Comparison of ENCODE assay signal across 21 cellular contexts in genomic region chr2:41489638-41490037, GRCh38.
A peak's percentile ranks its signal among the peaks of the same experiment; 100 is the strongest.
DNase-seq lines count a peak whose midpoint lies in the region; ATAC-seq and TF ChIP-seq lines count a peak whose summit lies in the region.
"Had no signal": no experiment of that assay in that cellular context is flagged by ENCODE, and none has a peak within 500 bp of the region (broad histone marks: within the 10 kb centered on the region; RNA-seq: fewer than 3 reads in every experiment).

No MANE protein-coding gene starts in this region.

- peak; percentile 56 for ATAC-seq in GM18502 (IDR thresholded peaks at IDR 0.05; ENCODE audit: poor library complexity, unreplicated experiment)
- peak; percentile 32 for ATAC-seq in HG02885 (IDR thresholded peaks at IDR 0.05; ENCODE audit: poor library complexity, unreplicated experiment)
- ATAC-seq: A549 had no signal

- DNase-seq in RPMI8226 (no peak), esophagus squamous epithelium (lab: John Stamatoyannopoulos, UW) (no peak)
- DNase-seq in stimulated activated CD4-positive, alpha-beta T cell treated with anti-CD3 and anti-CD28 coated beads, Interleukin-4, amount 100 ng/mL, for 24 hours, result no peak
- DNase-seq: 8988T; ACHN; AML-193; BE2C; C1 segment of cervical spinal cord; Calu3; CD4-positive, alpha-beta memory T cell; COR-L47; DMS53; DMS79 treated with DMSO at 0.1 percent for 48 hours; GF-D8; GM23248; H7; HCEC 1CT had no signal

- H3K9me3 ChIP-seq in BLaER1 treated with 17β-estradiol and CSF1 and Interleukin-3, amounts not matched to agents 10 nM and 100 nM (replicated peaks in 1 of 11), result peaks cover 14 to 31% (median 19%) of the 10 kb centered on the region in 11 experiments
- H3K9me3 ChIP-seq in esophagus squamous epithelium, result peaks cover 0 to 15% (median 9%) of the 10 kb centered on the region in 3 donors
- H3K9me3 ChIP-seq: BE2C had no signal

- H3K4me1 ChIP-seq in BLaER1 treated with 17β-estradiol and CSF1 and Interleukin-3, amounts not matched to agents 10 nM and 100 nM, result peaks cover 16 to 39% (median 24%) of the 10 kb centered on the region in 10 experiments
- no peaks in the 10 kb centered on the region for H3K4me1 ChIP-seq in esophagus squamous epithelium
- H3K4me1 ChIP-seq: A549, BE2C had no signal

- H3K27me3 ChIP-seq in BLaER1 treated with 17β-estradiol and CSF1 and Interleukin-3, amounts not matched to agents 10 nM and 100 nM, result no peaks in the 10 kb centered on the region
- no peaks in the 10 kb centered on the region for H3K27me3 ChIP-seq in esophagus squamous epithelium
- H3K27me3 ChIP-seq: BE2C had no signal

- no peak overlapping the region for H3K27ac ChIP-seq in BLaER1 treated with 17β-estradiol and CSF1 and Interleukin-3, amounts not matched to agents 10 nM and 100 nM
- no peak overlapping the region for H3K27ac ChIP-seq in esophagus squamous epithelium
- H3K27ac ChIP-seq: A549, GM23248 had no signal

- no peak overlapping the region for H3K9ac ChIP-seq in BLaER1 treated with 17β-estradiol and CSF1 and Interleukin-3, amounts not matched to agents 10 nM and 100 nM
- H3K9ac ChIP-seq: GM23248 had no signal

- 0 out of 22 replicates have a peak, but pooled peaks cover 0 to 7% (median 0%) of the 10 kb centered on the region in 11 experiments for H3K36me3 ChIP-seq in BLaER1 treated with 17β-estradiol and CSF1 and Interleukin-3, amounts not matched to agents 10 nM and 100 nM
- no peaks in the 10 kb centered on the region for H3K36me3 ChIP-seq in esophagus squamous epithelium
- H3K36me3 ChIP-seq: BE2C had no signal

- TF ChIP-seq CTCF in esophagus squamous epithelium (IDR thresholded peaks at IDR 0.05), result no peak

- peak overlapping the region in 8 of 11 experiments; percentile 13 to 81 (median 46); a peak in 12 of 22 replicates for H3K4me2 ChIP-seq in BLaER1 treated with 17β-estradiol and CSF1 and Interleukin-3, amounts not matched to agents 10 nM and 100 nM
- H3K4me2 ChIP-seq: A549 had no signal

- intact Hi-C loops in esophagus squamous epithelium (cut with DNase I), result no loop called here

- TF ChIP-seq POLR2A in esophagus squamous epithelium (IDR thresholded peaks at IDR 0.05), result no peak

- H4K20me1 ChIP-seq in BLaER1 treated with 17β-estradiol and CSF1 and Interleukin-3, amounts not matched to agents 10 nM and 100 nM, result no peaks in the 10 kb centered on the region

- H3K4me3 ChIP-seq in BLaER1 treated with 17β-estradiol and CSF1 and Interleukin-3, amounts not matched to agents 10 nM and 100 nM, result no peak overlapping the region
- H3K4me3 ChIP-seq in esophagus squamous epithelium, result no peak overlapping the region
- H3K4me3 ChIP-seq: A549, GM23248 had no signal
